In genomic region chr16:20868890-20869289, GRCh38 we compare ENCODE assay signal across 1 cellular context.
A peak's percentile ranks its signal among the peaks of the same experiment; 100 is the strongest.
TF ChIP-seq lines count a peak whose summit lies in the region.

No MANE protein-coding gene starts in this region.

TF ChIP-seq in HepG2, 621 proteins besides CTCF, POLR2A, EP300 and RAD21 (continued from another document and continues in another):
- no peak for TF ChIP-seq DZIP1 (CRISPR knock-in tag; IDR thresholded peaks at IDR 0.05)
- peak; percentile 39; the same call in 1 of the 2 replicates for TF ChIP-seq YEATS2 (CRISPR knock-in tag; IDR thresholded peaks at IDR 0.05; ENCODE audit: borderline replicate concordance)
- TF ChIP-seq DPF2 (CRISPR knock-in tag; IDR thresholded peaks at IDR 0.05; ENCODE audit: borderline replicate concordance, low read depth): no peak
- peak; percentile 71 for TF ChIP-seq ZNF883 (CRISPR knock-in tag; IDR thresholded peaks at IDR 0.05; ENCODE audit: not compliant biosample characterization)
- no peak for TF ChIP-seq KIAA2018 (CRISPR knock-in tag; IDR thresholded peaks at IDR 0.05; ENCODE audit: borderline replicate concordance)
- TF ChIP-seq ZFP36L2 (CRISPR knock-in tag; IDR thresholded peaks at IDR 0.05): no peak
- no peak for TF ChIP-seq MLX (CRISPR knock-in tag; IDR thresholded peaks at IDR 0.05)
- no peak for TF ChIP-seq ARHGAP35 (CRISPR knock-in tag; IDR thresholded peaks at IDR 0.05; ENCODE audit: borderline replicate concordance)
- TF ChIP-seq NR2F6 (IDR thresholded peaks at IDR 0.05): no peak
- TF ChIP-seq NR2F6 (CRISPR knock-in tag; IDR thresholded peaks at IDR 0.05): peak; percentile 22; the same call in 1 of the 2 replicates
- peak; percentile 43; the same call in 1 of the 2 replicates for TF ChIP-seq RXRB (CRISPR knock-in tag; IDR thresholded peaks at IDR 0.05; ENCODE audit: borderline replicate concordance)
- TF ChIP-seq YY1 (IDR thresholded peaks at IDR 0.05; ENCODE audit: insufficient read depth, insufficient replicate concordance, low read depth, low read length): no peak
- TF ChIP-seq SP2 (CRISPR knock-in tag; IDR thresholded peaks at IDR 0.05): no peak
- no peak for TF ChIP-seq ZNF20 (CRISPR knock-in tag; IDR thresholded peaks at IDR 0.05)
- no peak for TF ChIP-seq MEIS1 (CRISPR knock-in tag; IDR thresholded peaks at IDR 0.05; ENCODE audit: borderline replicate concordance)
- no peak for TF ChIP-seq ARID2 (CRISPR knock-in tag; IDR thresholded peaks at IDR 0.05; ENCODE audit: borderline replicate concordance)
- no peak; the same call in 1 of the 2 replicates for TF ChIP-seq ZNF263 (CRISPR knock-in tag; IDR thresholded peaks at IDR 0.05)
- TF ChIP-seq THAP7 (CRISPR knock-in tag; IDR thresholded peaks at IDR 0.05): 0 out of 2 replicates have a peak, but pooled peaks have one; percentile 23
- TF ChIP-seq ZNF280B (CRISPR knock-in tag; IDR thresholded peaks at IDR 0.05; ENCODE audit: borderline replicate concordance): no peak; the same call in 1 of the 2 replicates
- no peak for TF ChIP-seq ZNF3 (CRISPR knock-in tag; IDR thresholded peaks at IDR 0.05)
- TF ChIP-seq ZFX (CRISPR knock-in tag; IDR thresholded peaks at IDR 0.05; ENCODE audit: low read depth): peak; percentile 80
- TF ChIP-seq SKI (IDR thresholded peaks at IDR 0.05; ENCODE audit: partially characterized antibody): no peak
- TF ChIP-seq SNAI1 (CRISPR knock-in tag; IDR thresholded peaks at IDR 0.05; ENCODE audit: borderline replicate concordance): no peak
- TF ChIP-seq ZSCAN9 (CRISPR knock-in tag; IDR thresholded peaks at IDR 0.05; ENCODE audit: borderline replicate concordance): no peak
- TF ChIP-seq SNAPC5 (CRISPR knock-in tag; IDR thresholded peaks at IDR 0.05; ENCODE audit: borderline replicate concordance): no peak
- no peak for TF ChIP-seq JARID2 (CRISPR knock-in tag; IDR thresholded peaks at IDR 0.05; ENCODE audit: insufficient replicate concordance)
- TF ChIP-seq IRF9 (CRISPR knock-in tag; IDR thresholded peaks at IDR 0.05; ENCODE audit: borderline replicate concordance): no peak
- no peak for TF ChIP-seq ZBTB37 (CRISPR knock-in tag; IDR thresholded peaks at IDR 0.05)
- TF ChIP-seq MED13 (CRISPR knock-in tag; IDR thresholded peaks at IDR 0.05): no peak
- no peak for TF ChIP-seq NFKB2 (CRISPR knock-in tag; IDR thresholded peaks at IDR 0.05; ENCODE audit: borderline replicate concordance)
- no peak for TF ChIP-seq HNF1A (IDR thresholded peaks at IDR 0.05; ENCODE audit: low read depth)
- TF ChIP-seq HNF1A (CRISPR knock-in tag; IDR thresholded peaks at IDR 0.05; ENCODE audit: borderline replicate concordance): no peak
- TF ChIP-seq ZNF773 (CRISPR knock-in tag; IDR thresholded peaks at IDR 0.05; ENCODE audit: borderline replicate concordance): no peak
- TF ChIP-seq ZNF503 (CRISPR knock-in tag; IDR thresholded peaks at IDR 0.05): no peak
- 0 out of 2 replicates have a peak, but pooled peaks have one; percentile 30 for TF ChIP-seq GABPB1 (CRISPR knock-in tag; IDR thresholded peaks at IDR 0.05)
